24 cellular contexts compared by ENCODE assay signal in the genomic region with DNA sequence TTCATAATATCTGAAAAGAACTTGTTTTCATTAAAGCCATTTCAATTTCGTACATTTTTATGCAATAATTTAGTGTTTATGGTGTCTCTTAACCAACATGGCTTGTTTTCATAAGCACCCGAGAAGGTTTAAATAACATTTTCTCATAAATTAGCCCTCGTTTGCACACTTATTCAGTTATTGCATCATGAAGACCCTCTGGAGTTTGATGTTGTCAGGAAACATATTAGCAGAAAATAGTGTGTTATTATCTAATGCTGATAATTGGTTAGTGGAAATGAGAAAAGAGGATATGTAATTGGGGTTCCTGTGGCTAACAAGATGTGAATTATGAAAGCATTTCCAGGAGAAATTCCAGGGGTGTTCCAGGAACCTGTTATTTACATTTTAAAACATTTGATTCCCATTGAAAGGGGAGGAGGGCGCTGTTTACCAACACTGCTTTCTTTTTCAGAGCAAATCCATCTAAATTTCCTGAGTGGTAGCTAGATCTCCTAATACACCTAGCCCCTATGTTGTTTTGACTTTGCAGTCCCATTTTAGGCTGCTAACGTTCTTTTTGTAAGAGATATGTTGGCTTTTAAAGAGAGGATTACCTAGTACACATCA.
DNase-seq lines count a peak whose midpoint lies in the region; ATAC-seq and TF ChIP-seq lines count a peak whose summit lies in the region.
"Had no signal": no experiment of that assay in that cellular context is flagged by ENCODE, and none has a peak within 500 bp of the region (broad histone marks: within the 10 kb centered on the region; RNA-seq: fewer than 3 reads in every experiment).

No MANE protein-coding gene starts in this region.

- CTCF ChIA-PET in SK-N-SH (lab: Yijun Ruan, JAX): interaction anchor here (0.7 to 1.2 kb wide), 3 partner anchors 37 to 305 kb away, joined by 3 to 4 read pairs (median 3); no protein-coding TSS in a partner anchor
- CTCF ChIA-PET in Panc1 (lab: Charles Lee): no interaction called here

- H3K9me2 ChIP-seq in SK-N-SH: no peaks in the 10 kb centered on the region

- H2AFZ ChIP-seq in SK-N-SH (ENCODE audit: low read depth): no peak overlapping the region

- no peak for DNase-seq in SK-N-SH
- no peak for DNase-seq in Panc1 (ENCODE audit: low read depth, low spot score)
- peak; percentile 53 for DNase-seq in fibroblast of gingiva (ENCODE audit: low read depth)
- no peak for DNase-seq in activated naive CD4-positive, alpha-beta T cell treated with anti-CD3 and anti-CD28 coated beads, Interleukin-2, amount 50 U/mL, for 16 hours
- DNase-seq in stimulated activated naive B cell treated with anti-CD40 and anti-IgM and Interleukin-4, amounts not matched to agents 10 μg/mL and 1 μg/mL and 100 μg/mL, for 72 hours: no peak
- DNase-seq: activated CD4-positive, alpha-beta T cell treated with anti-CD3 and anti-CD28 coated beads for 48 hours; adrenal gland; esophagus squamous epithelium; GDM1; heart right ventricle; Karpas-422; lower lobe of right lung; naive B cell; NCI-H1105; NCI-H2081; NCI-H524; posterior cingulate gyrus; small intestine; stimulated activated CD4-positive, alpha-beta T cell treated with anti-CD3 and anti-CD28 coated beads, Interleukin-2, amount 100 ng/mL, for 48 hours had no signal

- ATAC-seq in SK-N-SH treated with all-trans-retinoic acid at 6 μM for 48 hours (no peak), Panc1 (no peak), GM21390 (IDR thresholded peaks at IDR 0.05; ENCODE audit: unreplicated experiment) (no peak)
- no peak for ATAC-seq in stimulated activated naive B cell treated with anti-CD40 and anti-IgM and Interleukin-4, amounts not matched to agents 10 μg/mL and 1 μg/mL and 100 μg/mL, for 72 hours (replicated peaks)
- ATAC-seq: heart right ventricle, lower lobe of right lung had no signal

- no peak overlapping the region for H3K4me3 Mint-ChIP-seq in stimulated activated naive B cell treated with anti-CD40 and anti-IgM and Interleukin-4, amounts not matched to agents 10 μg/mL and 1 μg/mL and 100 μg/mL, for 72 hours
- H3K4me3 Mint-ChIP-seq: naive B cell had no signal

- H3K4me2 ChIP-seq in SK-N-SH: no peak overlapping the region

- peaks cover 5% of the 10 kb centered on the region for H3F3A ChIP-seq in SK-N-SH (replicated peaks; ENCODE audit: insufficient read depth)

- H3K27ac ChIP-seq in SK-N-SH (ENCODE audit: low read depth in 2 of 2, low read length in 1 of 2): no peak overlapping the region
- H3K27ac ChIP-seq in Panc1 (ENCODE audit: low read length): peak overlapping the region; percentile 83
- peak overlapping the region; percentile 8 for H3K27ac ChIP-seq in subcutaneous abdominal adipose tissue (ENCODE audit: low read depth, low read length)
- H3K27ac ChIP-seq: adrenal gland, C4-2B, esophagus squamous epithelium, heart right ventricle, lower lobe of right lung, vagina had no signal

- TF ChIP-seq CTCF in SK-N-SH (IDR thresholded peaks at IDR 0.05) (peak; percentile 23; the same call in 1 of the 2 replicates), Panc1 (IDR thresholded peaks at IDR 0.05) (no peak)

- no peak overlapping the region for H3K9ac ChIP-seq in SK-N-SH
- no peak overlapping the region for H3K9ac ChIP-seq in subcutaneous abdominal adipose tissue (ENCODE audit: low read length in 5 of 5)

- H3K27me3 ChIP-seq in SK-N-SH (ENCODE audit: insufficient read depth) (no peaks in the 10 kb centered on the region), Panc1 (ENCODE audit: control insufficient read depth, insufficient read depth, low read length) (no peaks in the 10 kb centered on the region), subcutaneous abdominal adipose tissue (ENCODE audit: control insufficient read depth in 5 of 5, insufficient read depth in 4 of 5, low read length in 5 of 5) (no peaks in the 10 kb centered on the region)
- H3K27me3 ChIP-seq: adrenal gland, esophagus squamous epithelium, heart right ventricle, vagina had no signal

- H3K4me1 ChIP-seq in SK-N-SH (ENCODE audit: control insufficient read depth in 1 of 2, insufficient read depth in 2 of 2, low read depth in 1 of 2, low read length in 1 of 2) (no peaks in the 10 kb centered on the region), Panc1 (ENCODE audit: control insufficient read depth, insufficient read depth, low read length) (peaks cover 68% of the 10 kb centered on the region), subcutaneous abdominal adipose tissue (ENCODE audit: control insufficient read depth in 5 of 5, insufficient read depth in 5 of 5, low read length in 5 of 5) (peaks cover 0 to 18% (median 17%) of the 10 kb centered on the region in 5 donors)
- H3K4me1 ChIP-seq: adrenal gland, esophagus squamous epithelium had no signal

- no peak for TF ChIP-seq EP300 in SK-N-SH (IDR thresholded peaks at IDR 0.05; ENCODE audit: borderline replicate concordance in 1 of 2, low read depth in 1 of 2, low read length in 1 of 2)

- intact Hi-C loops in Panc1 (cut with micrococcal nuclease; ENCODE audit: unreplicated experiment): no loop called here

- peaks cover 0 to 4% of the 10 kb centered on the region in 2 donors for H3K27me3 Mint-ChIP-seq in stimulated activated naive B cell treated with anti-CD40 and anti-IgM and Interleukin-4, amounts not matched to agents 10 μg/mL and 1 μg/mL and 100 μg/mL, for 72 hours
- H3K27me3 Mint-ChIP-seq: naive B cell had no signal

- H3K9me3 Mint-ChIP-seq in stimulated activated naive B cell treated with anti-CD40 and anti-IgM and Interleukin-4, amounts not matched to agents 10 μg/mL and 1 μg/mL and 100 μg/mL, for 72 hours: no peaks in the 10 kb centered on the region
- H3K9me3 Mint-ChIP-seq: naive B cell had no signal

- H3K36me3 ChIP-seq in SK-N-SH (replicated peaks in 1 of 2; ENCODE audit: control insufficient read depth in 1 of 2, insufficient read depth in 2 of 2, low read length in 1 of 2) (no peaks in the 10 kb centered on the region), Panc1 (ENCODE audit: control insufficient read depth, insufficient read depth, low read length) (0 out of 2 replicates have a peak, but pooled peaks cover 3% of the 10 kb centered on the region), subcutaneous abdominal adipose tissue (ENCODE audit: control insufficient read depth in 5 of 5, insufficient read depth in 5 of 5, low read length in 5 of 5) (peaks cover 0 to 15% (median 3%) of the 10 kb centered on the region in 5 donors)
- H3K36me3 ChIP-seq: adrenal gland, lower lobe of right lung, vagina had no signal

- peak; percentile 57 for TF ChIP-seq RAD21 in SK-N-SH (IDR thresholded peaks at IDR 0.05; ENCODE audit: low read length)

- H3K9me3 ChIP-seq in SK-N-SH: no peaks in the 10 kb centered on the region
- H3K9me3 ChIP-seq in Panc1 (ENCODE audit: control insufficient read depth, insufficient read depth, low read depth, low read length): no peaks in the 10 kb centered on the region
- H3K9me3 ChIP-seq in subcutaneous abdominal adipose tissue (ENCODE audit: control insufficient read depth in 5 of 5, low read length in 5 of 5): no peaks in the 10 kb centered on the region
- H3K9me3 ChIP-seq: adrenal gland, esophagus squamous epithelium, heart right ventricle, lower lobe of right lung, vagina had no signal

- H4K20me1 ChIP-seq in SK-N-SH (ENCODE audit: insufficient read depth): no peaks in the 10 kb centered on the region

- H3K4me3 ChIP-seq in SK-N-SH (ENCODE audit: low read depth in 2 of 2, low read length in 1 of 2) (no peak overlapping the region), Panc1 (ENCODE audit: low read depth in 2 of 2, low read length in 2 of 2) (no peak overlapping the region), subcutaneous abdominal adipose tissue (ENCODE audit: low read depth in 1 of 5, low read length in 5 of 5) (no peak overlapping the region)
- H3K4me3 ChIP-seq: adrenal gland, esophagus squamous epithelium, heart right ventricle, lower lobe of right lung, vagina had no signal

- POLR2A ChIA-PET in SK-N-SH (lab: Yijun Ruan, JAX): no interaction called here
- POLR2A ChIA-PET in Panc1 (lab: Charles Lee): no interaction called here

- BruUV-seq in Panc1 (replicated peaks; lab: Mats Ljungman, UMichigan): TSS peak; percentile 9

- in situ Hi-C loops in Panc1 (cut with HindIII; ENCODE audit: low pct_unique_long_range_greater_than_20kb, low sequenced_read_pairs): no loop called here

- H3K36me3 Mint-ChIP-seq in stimulated activated naive B cell treated with anti-CD40 and anti-IgM and Interleukin-4, amounts not matched to agents 10 μg/mL and 1 μg/mL and 100 μg/mL, for 72 hours: no peaks in the 10 kb centered on the region
- H3K36me3 Mint-ChIP-seq: naive B cell had no signal

- H3K79me2 ChIP-seq in SK-N-SH (ENCODE audit: insufficient read depth): peaks cover 25% of the 10 kb centered on the region; the same call in 1 of the 2 replicates

- WGBS in SK-N-SH (ENCODE audit: low lambda C conversion rate): 82% methylated on average over 5 of the region's 5 CpGs

- no peak overlapping the region for H3K27ac Mint-ChIP-seq in stimulated activated naive B cell treated with anti-CD40 and anti-IgM and Interleukin-4, amounts not matched to agents 10 μg/mL and 1 μg/mL and 100 μg/mL, for 72 hours

- H3K4me1 Mint-ChIP-seq in stimulated activated naive B cell treated with anti-CD40 and anti-IgM and Interleukin-4, amounts not matched to agents 10 μg/mL and 1 μg/mL and 100 μg/mL, for 72 hours: no peaks in the 10 kb centered on the region
- H3K4me1 Mint-ChIP-seq: naive B cell had no signal

TF ChIP-seq in SK-N-SH, 30 proteins besides CTCF, POLR2A, EP300 and RAD21 (continues in another document):
- TF ChIP-seq TCF12 (IDR thresholded peaks at IDR 0.05) (no peak), NRF1 (IDR thresholded peaks at IDR 0.05; ENCODE audit: low read depth, low read length) (no peak), FOXM1 (IDR thresholded peaks at IDR 0.05; ENCODE audit: low read depth) (no peak), GATA2 (CRISPR knock-in tag; IDR thresholded peaks at IDR 0.05) (no peak), RCOR1 (IDR thresholded peaks at IDR 0.05; ENCODE audit: low read length) (no peak), CHD2 (IDR thresholded peaks at IDR 0.05; ENCODE audit: low read length, partially characterized antibody) (no peak)

TF ChIP-seq in SK-N-SH treated with all-trans-retinoic acid at 6 μM for 48 hours, 23 proteins besides CTCF, POLR2A, EP300 and RAD21 (continues in another document):
- no peak for TF ChIP-seq ZNF8 (CRISPR knock-in tag; IDR thresholded peaks at IDR 0.05)
- TF ChIP-seq POU6F1 (CRISPR knock-in tag; IDR thresholded peaks at IDR 0.05; ENCODE audit: borderline replicate concordance, low read depth): no peak
- TF ChIP-seq ZNF70 (CRISPR knock-in tag; IDR thresholded peaks at IDR 0.05): no peak

Comparison
In these comparisons a context has a peak if more than half of its experiments do, and no peak if none do; other contexts are left out.
1. H3K27ac ChIP-seq: peak in Panc1 (single experiment) and subcutaneous abdominal adipose tissue (single experiment); none in SK-N-SH (0 of 2).